In the genomic region with DNA sequence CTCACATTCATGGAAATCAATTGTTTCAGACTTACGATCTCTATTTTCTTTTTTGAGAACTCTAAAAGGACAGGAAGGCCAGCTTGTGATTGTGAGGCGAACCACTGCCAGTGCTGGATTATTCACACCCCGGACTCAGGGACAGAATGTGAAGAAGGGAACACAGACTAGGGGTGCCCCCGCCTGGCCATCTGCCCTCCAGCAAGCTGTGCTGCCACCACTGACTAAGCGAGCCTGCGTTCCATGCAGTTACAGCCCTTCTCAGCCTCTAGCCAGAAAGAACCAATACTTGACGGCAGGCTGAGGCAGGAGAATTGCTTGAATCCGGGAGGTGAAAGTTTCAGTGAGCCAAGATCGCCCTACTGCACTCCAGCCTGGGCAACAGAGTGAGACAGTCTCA, we compare ENCODE assay signal across 8 cellular contexts. TPM values are rescaled to one million over a fixed set of nuclear protein-coding genes. Genes with fewer than 3 reads are reported as not detected.
DNase-seq lines count a peak whose midpoint lies in the region; ATAC-seq, FAIRE-seq and TF ChIP-seq lines count a peak whose summit lies in the region.

No MANE protein-coding gene starts in this region.

- peaks cover 3 to 13% of the 10 kb centered on the region in 2 donors for H3K4me1 ChIP-seq in kidney (ENCODE audit: control insufficient read depth in 1 of 2, insufficient read depth in 1 of 2, low read depth in 1 of 2, low read length in 2 of 2)

- H3K27me3 Mint-ChIP-seq in activated CD4-positive, alpha-beta memory T cell treated with anti-CD3 and anti-CD28 coated beads, Interleukin-2, amount 10 ng/mL, durations not matched to agents 7 days and 5 days: no peaks in the 10 kb centered on the region

- CTCF ChIA-PET in activated CD4-positive, alpha-beta memory T cell treated with anti-CD3 and anti-CD28 coated beads, Interleukin-2, amount 10 ng/mL, durations not matched to agents 7 days and 5 days (lab: Charles Lee): no interaction called here

- H3K36me3 ChIP-seq in kidney (ENCODE audit: control insufficient read depth in 1 of 2, insufficient read depth in 2 of 2, low read length in 2 of 2): peaks cover 8 to 30% of the 10 kb centered on the region in 2 donors

- H3K9me3 Mint-ChIP-seq in activated CD4-positive, alpha-beta memory T cell treated with anti-CD3 and anti-CD28 coated beads, Interleukin-2, amount 10 ng/mL, durations not matched to agents 7 days and 5 days: no peaks in the 10 kb centered on the region

- DNase-seq in D341Med (ENCODE audit: low spot score) (peak; percentile 64), HPDE6-E6E7 (ENCODE audit: extremely low spot score) (peak; percentile 76), kidney (no peak), NCI-H748 (lab: John Stamatoyannopoulos, UW; ENCODE audit: unreplicated experiment) (no peak)
- peak; percentile 29 for DNase-seq in activated CD4-positive, alpha-beta memory T cell treated with anti-CD3 and anti-CD28 coated beads, Interleukin-2, amount 10 ng/mL, durations not matched to agents 7 days and 5 days
- DNase-seq in activated T-cell treated with anti-CD3 and anti-CD28 coated beads, Interleukin-2, amount 50 U/mL, for 1 hour: no peak

- no peak overlapping the region for H3K9ac ChIP-seq in kidney (ENCODE audit: low read length in 2 of 2)

- peak overlapping the region in 1 of 2 donors; percentile 86 for H3K4me3 ChIP-seq in kidney (ENCODE audit: low read length in 2 of 2)

- no peak overlapping the region for H3K27ac ChIP-seq in kidney (ENCODE audit: low read depth in 2 of 2, low read length in 2 of 2)

- POLR2A ChIA-PET in activated CD4-positive, alpha-beta memory T cell treated with anti-CD3 and anti-CD28 coated beads, Interleukin-2, amount 10 ng/mL, durations not matched to agents 7 days and 5 days (lab: Charles Lee): interaction anchor here (1.1 kb wide), 1 partner anchor 42 kb away, joined by 4 read pairs; no protein-coding TSS in a partner anchor

- H3K9me3 ChIP-seq in kidney (ENCODE audit: control insufficient read depth in 1 of 2, low read length in 2 of 2): no peaks in the 10 kb centered on the region

- ATAC-seq in GM18907 (IDR thresholded peaks at IDR 0.05; ENCODE audit: unreplicated experiment): no peak
- no peak for ATAC-seq in HG03039 (IDR thresholded peaks at IDR 0.05; ENCODE audit: unreplicated experiment)

- no peak for FAIRE-seq in kidney (lab: Jason Lieb, UNC)

- intact Hi-C loops in kidney (cut with DNase I): no loop called here

- TF ChIP-seq CTCF in kidney (IDR thresholded peaks at IDR 0.05; ENCODE audit: borderline replicate concordance, extremely low read depth, insufficient read depth): peak; percentile 10

- H3K4me1 Mint-ChIP-seq in activated CD4-positive, alpha-beta memory T cell treated with anti-CD3 and anti-CD28 coated beads, Interleukin-2, amount 10 ng/mL, durations not matched to agents 7 days and 5 days: peaks cover 38% of the 10 kb centered on the region

- no peak overlapping the region for H3K27ac Mint-ChIP-seq in activated CD4-positive, alpha-beta memory T cell treated with anti-CD3 and anti-CD28 coated beads, Interleukin-2, amount 10 ng/mL, durations not matched to agents 7 days and 5 days

- no peak overlapping the region for H3K4me3 Mint-ChIP-seq in activated CD4-positive, alpha-beta memory T cell treated with anti-CD3 and anti-CD28 coated beads, Interleukin-2, amount 10 ng/mL, durations not matched to agents 7 days and 5 days

- no peaks in the 10 kb centered on the region for H3K36me3 Mint-ChIP-seq in activated CD4-positive, alpha-beta memory T cell treated with anti-CD3 and anti-CD28 coated beads, Interleukin-2, amount 10 ng/mL, durations not matched to agents 7 days and 5 days (ENCODE audit: low read depth)

RNA-seq across cellular contexts. Expression of a gene that starts 2.8 kb away (rescaled TPM):
- total RNA-seq in activated CD4-positive, alpha-beta memory T cell treated with anti-CD3 and anti-CD28 coated beads, Interleukin-2, amount 10 ng/mL, durations not matched to agents 7 days and 5 days: 10 to 100 TPM; 51.3 to 51.8 TPM
- total RNA-seq in kidney: 48.1 TPM
- polyA plus RNA-seq in kidney (ENCODE audit: insufficient read depth, low read depth, low replicate concordance): 258 TPM

RNA-seq across cellular contexts. Expression of a gene that starts 3.2 kb away (rescaled TPM):
- 1 to 10 TPM; 7.7 to 7.9 TPM for total RNA-seq in activated CD4-positive, alpha-beta memory T cell treated with anti-CD3 and anti-CD28 coated beads, Interleukin-2, amount 10 ng/mL, durations not matched to agents 7 days and 5 days
- total RNA-seq in kidney: 36.4 TPM
- 108 TPM for polyA plus RNA-seq in kidney (ENCODE audit: insufficient read depth, low read depth, low replicate concordance)

RNA-seq across cellular contexts. Expression of a gene that starts 30.3 kb away (rescaled TPM):
- under 1 TPM in 1 of 2 experiments, not detected in 1; 0.23 TPM for total RNA-seq in activated CD4-positive, alpha-beta memory T cell treated with anti-CD3 and anti-CD28 coated beads, Interleukin-2, amount 10 ng/mL, durations not matched to agents 7 days and 5 days
- 1.4 TPM for total RNA-seq in kidney
- 2.9 TPM for polyA plus RNA-seq in kidney (ENCODE audit: insufficient read depth, low read depth, low replicate concordance)

RNA-seq across cellular contexts. Expression of a gene that starts 41.1 kb away (rescaled TPM):
- 10 to 100 TPM; 40.8 to 43.5 TPM for total RNA-seq in activated CD4-positive, alpha-beta memory T cell treated with anti-CD3 and anti-CD28 coated beads, Interleukin-2, amount 10 ng/mL, durations not matched to agents 7 days and 5 days
- total RNA-seq in kidney: 42.8 TPM
- 71.1 TPM for polyA plus RNA-seq in kidney (ENCODE audit: insufficient read depth, low read depth, low replicate concordance)

RNA-seq across cellular contexts. Expression of a gene that starts 41.5 kb away (rescaled TPM):
- total RNA-seq in activated CD4-positive, alpha-beta memory T cell treated with anti-CD3 and anti-CD28 coated beads, Interleukin-2, amount 10 ng/mL, durations not matched to agents 7 days and 5 days: 10 to 100 TPM; 46.4 to 47.7 TPM
- 57.7 TPM for total RNA-seq in kidney
- 55.1 TPM for polyA plus RNA-seq in kidney (ENCODE audit: insufficient read depth, low read depth, low replicate concordance)

Comparison
In these comparisons a context has a peak if more than half of its experiments do, and no peak if none do; other contexts are left out.
1. DNase-seq: peak in D341Med (single experiment), HPDE6-E6E7 (single experiment) and activated CD4-positive, alpha-beta memory T cell treated with anti-CD3 and anti-CD28 coated beads, Interleukin-2, amount 10 ng/mL, durations not matched to agents 7 days and 5 days (single experiment); none in kidney (single experiment), NCI-H748 (single experiment) and activated T-cell treated with anti-CD3 and anti-CD28 coated beads, Interleukin-2, amount 50 U/mL, for 1 hour (single experiment).